8 cellular contexts compared by ENCODE assay signal in genomic region chr2:155852156-155852555, GRCh38.
"Had no signal": no experiment of that assay in that cellular context is flagged by ENCODE, and none has a peak within 500 bp of the region (broad histone marks: within the 10 kb centered on the region; RNA-seq: fewer than 3 reads in every experiment).

No MANE protein-coding gene starts in this region.

- ATAC-seq: GM12878 had no signal

- H3K4me3 ChIP-seq: GM12878 had no signal

- FAIRE-seq: G401.6, GM12878, GM12891, GM12892, GM18507, GM19239 had no signal

- DNase-seq: GDM1, GF-D8 had no signal
